ENCODE assay signal across 32 cellular contexts in genomic region chr13:108060111-108060510, GRCh38.
"Had no signal": no experiment of that assay in that cellular context is flagged by ENCODE, and none has a peak within 500 bp of the region (broad histone marks: within the 10 kb centered on the region; RNA-seq: fewer than 3 reads in every experiment).

No MANE protein-coding gene starts in this region.

- H3K27ac ChIP-seq: ascending aorta, brain microvascular endothelial cell, heart left ventricle, stomach, suprapubic skin, tibial nerve, VCaP had no signal

- H3K27ac Mint-ChIP-seq: activated naive CD4-positive, alpha-beta T cell treated with anti-CD3 and anti-CD28 coated beads for 36 hours; activated naive CD8-positive, alpha-beta T cell treated with anti-CD3 and anti-CD28 coated beads, Interleukin-2, amount 10 ng/mL, durations not matched to agents 7 days and 5 days; activated T-helper 1 cell treated with anti-CD3 and anti-CD28 coated beads, Interleukin-12 subunit alpha, Interleukin-12 subunit beta, Interleukin-2, Interleukin-4 antibody, amounts not matched to agents 30 ng/mL and 10 ng/mL and 1 ng/mL, durations not matched to agents 14 hours and 24 hours and 36 hours; mesothelial cell of epicardium; naive thymus-derived CD4-positive, alpha-beta T cell; stimulated activated naive B cell treated with anti-CD40 and anti-IgM and Interleukin-4, amounts not matched to agents 10 μg/mL and 1 μg/mL and 100 μg/mL, for 72 hours; T-helper 1 cell treated with Interleukin-12 subunit alpha and Interleukin-12 subunit beta and Interleukin-4 antibody, amounts not matched to agents 30 μg/mL and 1 μg/mL, for 36 hours had no signal

- H3K9me3 ChIP-seq: ascending aorta, stomach, suprapubic skin had no signal

- H3K36me3 Mint-ChIP-seq: activated naive CD8-positive, alpha-beta T cell treated with anti-CD3 and anti-CD28 coated beads, Interleukin-2, amount 10 ng/mL, durations not matched to agents 7 days and 5 days; mesothelial cell of epicardium; naive thymus-derived CD4-positive, alpha-beta T cell; stimulated activated naive B cell treated with anti-CD40 and anti-IgM and Interleukin-4, amounts not matched to agents 10 μg/mL and 1 μg/mL and 100 μg/mL, for 72 hours had no signal

- H3K27me3 ChIP-seq: ascending aorta, brain microvascular endothelial cell, heart left ventricle, stomach, suprapubic skin, tibial nerve had no signal

- H3K4me3 Mint-ChIP-seq: activated naive CD4-positive, alpha-beta T cell treated with anti-CD3 and anti-CD28 coated beads for 36 hours; activated naive CD8-positive, alpha-beta T cell treated with anti-CD3 and anti-CD28 coated beads, Interleukin-2, amount 10 ng/mL, durations not matched to agents 7 days and 5 days; activated T-helper 1 cell treated with anti-CD3 and anti-CD28 coated beads, Interleukin-12 subunit alpha, Interleukin-12 subunit beta, Interleukin-2, Interleukin-4 antibody, amounts not matched to agents 30 ng/mL and 10 ng/mL and 1 ng/mL, durations not matched to agents 14 hours and 24 hours and 36 hours; mesothelial cell of epicardium; naive thymus-derived CD4-positive, alpha-beta T cell; neural crest cell; stimulated activated naive B cell treated with anti-CD40 and anti-IgM and Interleukin-4, amounts not matched to agents 10 μg/mL and 1 μg/mL and 100 μg/mL, for 72 hours; T-helper 1 cell treated with Interleukin-12 subunit alpha and Interleukin-12 subunit beta and Interleukin-4 antibody, amounts not matched to agents 30 μg/mL and 1 μg/mL, for 36 hours had no signal

- H3K4me1 ChIP-seq: ascending aorta, heart left ventricle, stomach, suprapubic skin, tibial nerve had no signal

- ATAC-seq: activated CD4-positive, CD25-positive, alpha-beta regulatory T cell treated with anti-CD3 and anti-CD28 coated beads, Interleukin-2, amount 50 U/mL, for 24 hours; esophagus mucosa; heart left ventricle; left colon; naive thymus-derived CD4-positive, alpha-beta T cell; right cardiac atrium; stimulated activated naive B cell treated with anti-CD40 and anti-IgM and Interleukin-4, amounts not matched to agents 10 μg/mL and 1 μg/mL and 100 μg/mL, for 72 hours had no signal

- H3K27me3 Mint-ChIP-seq: stimulated activated naive B cell treated with anti-CD40 and anti-IgM and Interleukin-4, amounts not matched to agents 10 μg/mL and 1 μg/mL and 100 μg/mL, for 72 hours had no signal

- DNase-seq: activated CD4-positive, alpha-beta T cell treated with anti-CD3 and anti-CD28 coated beads for 48 hours; activated CD4-positive, alpha-beta T cell treated with anti-CD3 and anti-CD28 coated beads, Interleukin-2, amount 50 U/mL, for 48 hours; activated CD8-positive, alpha-beta memory T cell treated with anti-CD3 and anti-CD28 coated beads for 24 hours; activated effector memory CD4-positive, alpha-beta T cell treated with anti-CD3 and anti-CD28 coated beads, Interleukin-2, amount 50 U/mL, for 16 hours; activated naive CD4-positive, alpha-beta T cell treated with anti-CD3 and anti-CD28 coated beads for 36 hours; activated naive CD8-positive, alpha-beta T cell treated with anti-CD3 and anti-CD28 coated beads, Interleukin-2, amount 10 ng/mL, durations not matched to agents 7 days and 5 days; brain microvascular endothelial cell; caudate nucleus; cortex of kidney; foreskin fibroblast; heart left ventricle; kidney; left colon; mammary epithelial cell; naive thymus-derived CD4-positive, alpha-beta T cell; occipital lobe; right cardiac atrium; stimulated activated CD4-positive, alpha-beta T cell treated with anti-CD3 and anti-CD28 coated beads, Interleukin-15, amount 100 ng/mL, for 24 hours; stimulated activated CD4-positive, alpha-beta T cell treated with anti-CD3 and anti-CD28 coated beads, Interleukin-2, amount 100 ng/mL, for 24 hours; stimulated activated naive B cell treated with anti-CD40 and anti-IgM and Interleukin-4, amounts not matched to agents 10 μg/mL and 1 μg/mL and 100 μg/mL, for 72 hours; stomach; T-helper 9 cell had no signal

- H3K36me3 ChIP-seq: ascending aorta, brain microvascular endothelial cell, heart left ventricle, stomach, suprapubic skin, tibial nerve had no signal

- H3K4me3 ChIP-seq: ascending aorta, heart left ventricle, stomach, suprapubic skin, tibial nerve had no signal

- H3K4me1 Mint-ChIP-seq: activated naive CD8-positive, alpha-beta T cell treated with anti-CD3 and anti-CD28 coated beads, Interleukin-2, amount 10 ng/mL, durations not matched to agents 7 days and 5 days; naive thymus-derived CD4-positive, alpha-beta T cell; neural crest cell; stimulated activated naive B cell treated with anti-CD40 and anti-IgM and Interleukin-4, amounts not matched to agents 10 μg/mL and 1 μg/mL and 100 μg/mL, for 72 hours had no signal

- H3K9me3 Mint-ChIP-seq: activated T-helper 1 cell treated with anti-CD3 and anti-CD28 coated beads, Interleukin-12 subunit alpha, Interleukin-12 subunit beta, Interleukin-2, Interleukin-4 antibody, amounts not matched to agents 30 ng/mL and 10 ng/mL and 1 ng/mL, durations not matched to agents 14 hours and 24 hours and 36 hours; T-helper 1 cell treated with Interleukin-12 subunit alpha and Interleukin-12 subunit beta and Interleukin-4 antibody, amounts not matched to agents 30 μg/mL and 1 μg/mL, for 36 hours had no signal
